ENCODE assay signal across 1 cellular context in genomic region chr20:50646483-50646996, GRCh38.
TF ChIP-seq lines count a peak whose summit lies in the region.

No MANE protein-coding gene starts in this region.

TF ChIP-seq in K562, 482 proteins besides CTCF, POLR2A, EP300 and RAD21 (continued from another document):
- TF ChIP-seq ZNF280A (IDR thresholded peaks at IDR 0.05; ENCODE audit: low read depth, partially characterized antibody) (peak; percentile 55), CREB3 (tag; conservative IDR thresholded peaks at IDR 0.05; ENCODE audit: low read depth) (no peak), CBX3 (IDR thresholded peaks at IDR 0.05; ENCODE audit: borderline replicate concordance in 1 of 2, low read length in 2 of 2) (peak in 1 of 2 experiments; percentile 94; a peak in 2 of 3 replicates)
